Comparison of ENCODE assay signal across 1 cellular context in genomic region chr7:158549834-158550700, GRCh38.
TF ChIP-seq lines count a peak whose summit lies in the region.

No MANE protein-coding gene starts in this region.

TF ChIP-seq in GM23338, 12 proteins besides CTCF, POLR2A, EP300 and RAD21 (continued from another document):
- no peak for TF ChIP-seq REST (IDR thresholded peaks at IDR 0.05; ENCODE audit: unreplicated experiment)
TF ChIP-seq in GM23338: peak in this region for 0.
